1 cellular context compared by ENCODE assay signal in genomic region chr19:20273376-20273775, GRCh38.
TF ChIP-seq lines count a peak whose summit lies in the region.

No MANE protein-coding gene starts in this region.

TF ChIP-seq in GM23338, 12 proteins besides CTCF, POLR2A, EP300 and RAD21 (continued from another document):
- TF ChIP-seq, protein P1, sequence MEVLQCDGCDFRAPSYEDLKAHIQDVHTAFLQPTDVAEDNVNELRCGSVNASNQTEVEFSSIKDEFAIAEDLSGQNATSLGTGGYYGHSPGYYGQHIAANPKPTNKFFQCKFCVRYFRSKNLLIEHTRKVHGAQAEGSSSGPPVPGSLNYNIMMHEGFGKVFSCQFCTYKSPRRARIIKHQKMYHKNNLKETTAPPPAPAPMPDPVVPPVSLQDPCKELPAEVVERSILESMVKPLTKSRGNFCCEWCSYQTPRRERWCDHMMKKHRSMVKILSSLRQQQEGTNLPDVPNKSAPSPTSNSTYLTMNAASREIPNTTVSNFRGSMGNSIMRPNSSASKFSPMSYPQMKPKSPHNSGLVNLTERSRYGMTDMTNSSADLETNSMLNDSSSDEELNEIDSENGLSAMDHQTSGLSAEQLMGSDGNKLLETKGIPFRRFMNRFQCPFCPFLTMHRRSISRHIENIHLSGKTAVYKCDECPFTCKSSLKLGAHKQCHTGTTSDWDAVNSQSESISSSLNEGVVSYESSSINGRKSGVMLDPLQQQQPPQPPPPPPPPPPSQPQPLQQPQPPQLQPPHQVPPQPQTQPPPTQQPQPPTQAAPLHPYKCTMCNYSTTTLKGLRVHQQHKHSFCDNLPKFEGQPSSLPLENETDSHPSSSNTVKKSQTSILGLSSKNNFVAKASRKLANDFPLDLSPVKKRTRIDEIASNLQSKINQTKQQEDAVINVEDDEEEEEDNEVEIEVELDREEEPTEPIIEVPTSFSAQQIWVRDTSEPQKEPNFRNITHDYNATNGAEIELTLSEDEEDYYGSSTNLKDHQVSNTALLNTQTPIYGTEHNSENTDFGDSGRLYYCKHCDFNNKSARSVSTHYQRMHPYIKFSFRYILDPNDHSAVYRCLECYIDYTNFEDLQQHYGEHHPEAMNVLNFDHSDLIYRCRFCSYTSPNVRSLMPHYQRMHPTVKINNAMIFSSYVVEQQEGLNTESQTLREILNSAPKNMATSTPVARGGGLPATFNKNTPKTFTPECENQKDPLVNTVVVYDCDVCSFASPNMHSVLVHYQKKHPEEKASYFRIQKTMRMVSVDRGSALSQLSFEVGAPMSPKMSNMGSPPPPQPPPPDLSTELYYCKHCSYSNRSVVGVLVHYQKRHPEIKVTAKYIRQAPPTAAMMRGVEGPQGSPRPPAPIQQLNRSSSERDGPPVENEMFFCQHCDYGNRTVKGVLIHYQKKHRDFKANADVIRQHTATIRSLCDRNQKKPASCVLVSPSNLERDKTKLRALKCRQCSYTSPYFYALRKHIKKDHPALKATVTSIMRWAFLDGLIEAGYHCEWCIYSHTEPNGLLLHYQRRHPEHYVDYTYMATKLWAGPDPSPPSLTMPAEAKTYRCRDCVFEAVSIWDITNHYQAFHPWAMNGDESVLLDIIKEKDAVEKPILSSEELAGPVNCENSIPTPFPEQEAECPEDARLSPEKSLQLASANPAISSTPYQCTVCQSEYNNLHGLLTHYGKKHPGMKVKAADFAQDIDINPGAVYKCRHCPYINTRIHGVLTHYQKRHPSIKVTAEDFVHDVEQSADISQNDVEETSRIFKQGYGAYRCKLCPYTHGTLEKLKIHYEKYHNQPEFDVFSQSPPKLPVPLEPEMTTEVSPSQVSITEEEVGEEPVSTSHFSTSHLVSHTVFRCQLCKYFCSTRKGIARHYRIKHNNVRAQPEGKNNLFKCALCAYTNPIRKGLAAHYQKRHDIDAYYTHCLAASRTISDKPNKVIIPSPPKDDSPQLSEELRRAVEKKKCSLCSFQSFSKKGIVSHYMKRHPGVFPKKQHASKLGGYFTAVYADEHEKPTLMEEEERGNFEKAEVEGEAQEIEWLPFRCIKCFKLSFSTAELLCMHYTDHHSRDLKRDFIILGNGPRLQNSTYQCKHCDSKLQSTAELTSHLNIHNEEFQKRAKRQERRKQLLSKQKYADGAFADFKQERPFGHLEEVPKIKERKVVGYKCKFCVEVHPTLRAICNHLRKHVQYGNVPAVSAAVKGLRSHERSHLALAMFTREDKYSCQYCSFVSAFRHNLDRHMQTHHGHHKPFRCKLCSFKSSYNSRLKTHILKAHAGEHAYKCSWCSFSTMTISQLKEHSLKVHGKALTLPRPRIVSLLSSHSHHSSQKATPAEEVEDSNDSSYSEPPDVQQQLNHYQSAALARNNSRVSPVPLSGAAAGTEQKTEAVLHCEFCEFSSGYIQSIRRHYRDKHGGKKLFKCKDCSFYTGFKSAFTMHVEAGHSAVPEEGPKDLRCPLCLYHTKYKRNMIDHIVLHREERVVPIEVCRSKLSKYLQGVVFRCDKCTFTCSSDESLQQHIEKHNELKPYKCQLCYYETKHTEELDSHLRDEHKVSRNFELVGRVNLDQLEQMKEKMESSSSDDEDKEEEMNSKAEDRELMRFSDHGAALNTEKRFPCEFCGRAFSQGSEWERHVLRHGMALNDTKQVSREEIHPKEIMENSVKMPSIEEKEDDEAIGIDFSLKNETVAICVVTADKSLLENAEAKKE (CRISPR knock-in tag; IDR thresholded peaks at IDR 0.05), result no peak
TF ChIP-seq in GM23338: peak in this region for 0.
